In the genomic region with DNA sequence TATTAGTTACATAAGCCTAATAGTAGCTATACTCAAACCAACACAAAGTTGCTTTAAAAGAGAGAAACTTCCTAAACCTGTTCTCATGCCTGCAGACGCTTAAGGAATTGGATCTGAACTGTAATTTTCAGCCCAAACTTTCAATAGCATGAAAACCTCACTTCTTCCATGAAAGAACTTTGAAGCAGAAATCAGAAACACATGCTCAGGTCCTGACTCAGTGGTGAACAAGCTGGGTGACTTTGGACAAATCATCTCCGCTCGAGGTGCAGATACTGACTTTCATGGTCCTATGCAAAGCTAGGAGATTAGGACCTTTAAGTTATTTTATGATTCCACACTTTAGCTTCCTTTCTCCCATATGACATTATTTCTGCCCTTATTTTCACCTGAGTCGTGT, we compare ENCODE assay signal across 11 cellular contexts. TPM values are rescaled to one million over a fixed set of nuclear protein-coding genes. Genes with fewer than 3 reads are reported as not detected.
DNase-seq lines count a peak whose midpoint lies in the region; ATAC-seq and TF ChIP-seq lines count a peak whose summit lies in the region.
"Had no signal": no experiment of that assay in that cellular context is flagged by ENCODE, and none has a peak within 500 bp of the region (broad histone marks: within the 10 kb centered on the region; RNA-seq: fewer than 3 reads in every experiment).

No MANE protein-coding gene starts in this region.

- H3K4me1 Mint-ChIP-seq in activated CD4-positive, alpha-beta T cell treated with anti-CD3 and anti-CD28 coated beads, Interleukin-2, amount 10 ng/mL, durations not matched to agents 24 days and 14 days = peaks cover 41% of the 10 kb centered on the region
- peaks cover 54% of the 10 kb centered on the region for H3K4me1 Mint-ChIP-seq in activated naive CD8-positive, alpha-beta T cell treated with anti-CD3 and anti-CD28 coated beads, Interleukin-2, amount 50 U/mL, for 24 hours
- peaks cover 22 to 29% of the 10 kb centered on the region in 2 donors for H3K4me1 Mint-ChIP-seq in natural killer cell treated with Interleukin-12 subunit alpha and Interleukin-12 subunit beta and Interleukin-15 and Interleukin-18, amount 100 ng/mL, for 72 hours (ENCODE audit: low read depth in 2 of 2)

- no peaks in the 10 kb centered on the region for H4K20me1 ChIP-seq in KMS-11 (ENCODE audit: insufficient read depth)

- no peaks in the 10 kb centered on the region for H3K9me3 Mint-ChIP-seq in activated CD4-positive, alpha-beta T cell treated with anti-CD3 and anti-CD28 coated beads, Interleukin-2, amount 10 ng/mL, durations not matched to agents 24 days and 14 days
- no peaks in the 10 kb centered on the region for H3K9me3 Mint-ChIP-seq in activated naive CD8-positive, alpha-beta T cell treated with anti-CD3 and anti-CD28 coated beads, Interleukin-2, amount 50 U/mL, for 24 hours
- no peaks in the 10 kb centered on the region for H3K9me3 Mint-ChIP-seq in natural killer cell treated with Interleukin-12 subunit alpha and Interleukin-12 subunit beta and Interleukin-15 and Interleukin-18, amount 100 ng/mL, for 72 hours

- no peaks in the 10 kb centered on the region for H3K27me3 Mint-ChIP-seq in activated CD4-positive, alpha-beta T cell treated with anti-CD3 and anti-CD28 coated beads, Interleukin-2, amount 10 ng/mL, durations not matched to agents 24 days and 14 days
- H3K27me3 Mint-ChIP-seq in activated naive CD8-positive, alpha-beta T cell treated with anti-CD3 and anti-CD28 coated beads, Interleukin-2, amount 50 U/mL, for 24 hours = no peaks in the 10 kb centered on the region
- no peaks in the 10 kb centered on the region for H3K27me3 Mint-ChIP-seq in natural killer cell treated with Interleukin-12 subunit alpha and Interleukin-12 subunit beta and Interleukin-15 and Interleukin-18, amount 100 ng/mL, for 72 hours

- H3K4me3 ChIP-seq in KMS-11 (IDR thresholded peaks at IDR 0.05; ENCODE audit: insufficient read depth, low read depth, low read length) = no peak overlapping the region

- no peaks in the 10 kb centered on the region for H3K79me2 ChIP-seq in KMS-11 (ENCODE audit: insufficient read depth, low read depth)

- no peaks in the 10 kb centered on the region for H3K36me3 Mint-ChIP-seq in activated CD4-positive, alpha-beta T cell treated with anti-CD3 and anti-CD28 coated beads, Interleukin-2, amount 10 ng/mL, durations not matched to agents 24 days and 14 days (ENCODE audit: low read depth)
- no peaks in the 10 kb centered on the region for H3K36me3 Mint-ChIP-seq in activated naive CD8-positive, alpha-beta T cell treated with anti-CD3 and anti-CD28 coated beads, Interleukin-2, amount 50 U/mL, for 24 hours (ENCODE audit: low read depth)
- no peaks in the 10 kb centered on the region for H3K36me3 Mint-ChIP-seq in natural killer cell treated with Interleukin-12 subunit alpha and Interleukin-12 subunit beta and Interleukin-15 and Interleukin-18, amount 100 ng/mL, for 72 hours

- H3K4me1 ChIP-seq in KMS-11 (ENCODE audit: low read depth, poor library complexity, severe bottlenecking) = peaks cover 18% of the 10 kb centered on the region
- H3K4me1 ChIP-seq: ascending aorta had no signal

- peak overlapping the region; percentile 88; the same call in 1 of the 2 replicates for H3K4me2 ChIP-seq in KMS-11

- no peak overlapping the region for H3K9ac ChIP-seq in KMS-11

- H2AFZ ChIP-seq in KMS-11 (ENCODE audit: low read depth) = peak overlapping the region; percentile 84

- no peaks in the 10 kb centered on the region for H3K36me3 ChIP-seq in KMS-11 (ENCODE audit: insufficient read depth)
- H3K36me3 ChIP-seq: ascending aorta had no signal

- DNase-seq in activated CD4-positive, alpha-beta T cell treated with anti-CD3 and anti-CD28 coated beads, Interleukin-2, amount 10 ng/mL, durations not matched to agents 24 days and 14 days = no peak
- no peak for DNase-seq in activated CD4-positive, alpha-beta T cell treated with anti-CD3 and anti-CD28 coated beads, Interleukin-2, amount 50 U/mL, for 48 hours
- no peak for DNase-seq in activated naive CD8-positive, alpha-beta T cell treated with anti-CD3 and anti-CD28 coated beads, Interleukin-2, amount 50 U/mL, for 24 hours
- no peak for DNase-seq in natural killer cell treated with Interleukin-12 subunit alpha and Interleukin-12 subunit beta and Interleukin-15 and Interleukin-18, amount 100 ng/mL, for 72 hours (ENCODE audit: low spot score)
- no peak for DNase-seq in NCI-H1092 treated with DMSO at 0.1 percent for 48 hours (lab: John Stamatoyannopoulos, UW)

- peak overlapping the region; percentile 82 for H3K4me3 Mint-ChIP-seq in activated CD4-positive, alpha-beta T cell treated with anti-CD3 and anti-CD28 coated beads, Interleukin-2, amount 10 ng/mL, durations not matched to agents 24 days and 14 days
- H3K4me3 Mint-ChIP-seq in activated naive CD8-positive, alpha-beta T cell treated with anti-CD3 and anti-CD28 coated beads, Interleukin-2, amount 50 U/mL, for 24 hours = peak overlapping the region; percentile 74
- H3K4me3 Mint-ChIP-seq in natural killer cell treated with Interleukin-12 subunit alpha and Interleukin-12 subunit beta and Interleukin-15 and Interleukin-18, amount 100 ng/mL, for 72 hours = peak overlapping the region; percentile 84

- peak overlapping the region; percentile 100 for H3K27ac Mint-ChIP-seq in activated CD4-positive, alpha-beta T cell treated with anti-CD3 and anti-CD28 coated beads, Interleukin-2, amount 10 ng/mL, durations not matched to agents 24 days and 14 days
- H3K27ac Mint-ChIP-seq in activated naive CD8-positive, alpha-beta T cell treated with anti-CD3 and anti-CD28 coated beads, Interleukin-2, amount 50 U/mL, for 24 hours = peak overlapping the region; percentile 99
- peak overlapping the region; percentile 87 to 96 for H3K27ac Mint-ChIP-seq in natural killer cell treated with Interleukin-12 subunit alpha and Interleukin-12 subunit beta and Interleukin-15 and Interleukin-18, amount 100 ng/mL, for 72 hours

- intact Hi-C loops in activated CD4-positive, alpha-beta T cell treated with anti-CD3 and anti-CD28 coated beads, Interleukin-2, amount 10 ng/mL, durations not matched to agents 24 days and 14 days (cut with micrococcal nuclease) = loop anchor here (2.0 to 5.0 kb wide), 2 partner anchors 26 to 247 kb away; no protein-coding TSS in a partner anchor

- no peaks in the 10 kb centered on the region for H3K27me3 ChIP-seq in KMS-11 (ENCODE audit: insufficient read depth, low read depth)
- H3K27me3 ChIP-seq: ascending aorta had no signal

- TF ChIP-seq CTCF in KMS-11 (conservative IDR thresholded peaks at IDR 0.05; ENCODE audit: low read depth, low read length) = no peak

- ATAC-seq in activated naive CD8-positive, alpha-beta T cell treated with anti-CD3 and anti-CD28 coated beads, Interleukin-2, amount 50 U/mL, for 24 hours = no peak
- no peak for ATAC-seq in natural killer cell treated with Interleukin-12 subunit alpha and Interleukin-12 subunit beta and Interleukin-15 and Interleukin-18, amount 100 ng/mL, for 72 hours
- ATAC-seq in GM21825 (IDR thresholded peaks at IDR 0.05; ENCODE audit: unreplicated experiment) = no peak
- ATAC-seq in HG02798 (IDR thresholded peaks at IDR 0.05; ENCODE audit: poor library complexity, unreplicated experiment) = no peak

- peak overlapping the region; percentile 84; the same call in 1 of the 2 replicates for H3K27ac ChIP-seq in KMS-11

RNA-seq across cellular contexts. Expression of a gene that starts 36.5 kb away (rescaled TPM):
- not detected in 2 replicates for total RNA-seq in activated CD4-positive, alpha-beta T cell treated with anti-CD3 and anti-CD28 coated beads, Interleukin-2, amount 10 ng/mL, durations not matched to agents 24 days and 14 days
- not detected for total RNA-seq in natural killer cell treated with Interleukin-12 subunit alpha and Interleukin-12 subunit beta and Interleukin-15 and Interleukin-18, amount 100 ng/mL, for 72 hours
- total RNA-seq: A673, ascending aorta, skeletal muscle tissue had no signal
